In the genomic region with DNA sequence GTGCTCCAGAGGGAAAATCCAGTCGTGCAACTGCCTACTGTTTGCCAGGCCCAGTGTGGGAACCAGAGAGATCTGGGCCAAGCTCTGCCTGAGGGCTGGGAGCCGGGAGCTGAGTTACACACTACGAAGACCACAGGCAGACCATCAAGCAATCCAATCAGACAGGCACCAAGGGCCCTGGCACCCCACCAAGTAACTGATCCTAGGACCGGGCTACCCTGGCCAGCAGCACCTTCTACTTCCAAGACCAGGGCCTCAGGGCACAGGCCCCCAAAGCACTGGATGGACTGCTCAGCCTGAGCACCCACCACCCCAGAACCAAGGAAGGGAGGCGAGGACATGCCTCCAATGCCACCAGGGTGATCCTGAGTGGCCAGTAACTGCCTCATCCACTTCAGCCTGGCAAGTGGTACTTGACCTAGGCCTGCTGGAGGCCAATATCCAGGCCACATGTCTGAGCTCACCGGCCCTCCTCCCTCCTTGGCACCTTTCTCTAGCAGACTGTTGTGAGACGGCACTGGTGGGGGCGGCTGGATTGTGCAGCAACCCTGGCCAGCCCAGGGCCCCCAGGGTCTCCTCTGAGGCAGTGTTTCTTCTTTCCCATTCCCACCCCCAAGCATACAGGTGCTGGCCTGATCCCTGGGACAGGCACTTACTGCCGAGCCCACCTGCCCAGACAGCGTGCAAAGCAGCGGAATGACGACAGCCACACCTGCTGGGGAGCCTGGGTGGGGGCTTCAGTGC, we compare ENCODE assay signal across 1 cellular context.
TF ChIP-seq lines count a peak whose summit lies in the region.

No MANE protein-coding gene starts in this region.

TF ChIP-seq in HepG2, 621 proteins besides CTCF, POLR2A, EP300 and RAD21 (continued from another document):
- TF ChIP-seq, protein P1, sequence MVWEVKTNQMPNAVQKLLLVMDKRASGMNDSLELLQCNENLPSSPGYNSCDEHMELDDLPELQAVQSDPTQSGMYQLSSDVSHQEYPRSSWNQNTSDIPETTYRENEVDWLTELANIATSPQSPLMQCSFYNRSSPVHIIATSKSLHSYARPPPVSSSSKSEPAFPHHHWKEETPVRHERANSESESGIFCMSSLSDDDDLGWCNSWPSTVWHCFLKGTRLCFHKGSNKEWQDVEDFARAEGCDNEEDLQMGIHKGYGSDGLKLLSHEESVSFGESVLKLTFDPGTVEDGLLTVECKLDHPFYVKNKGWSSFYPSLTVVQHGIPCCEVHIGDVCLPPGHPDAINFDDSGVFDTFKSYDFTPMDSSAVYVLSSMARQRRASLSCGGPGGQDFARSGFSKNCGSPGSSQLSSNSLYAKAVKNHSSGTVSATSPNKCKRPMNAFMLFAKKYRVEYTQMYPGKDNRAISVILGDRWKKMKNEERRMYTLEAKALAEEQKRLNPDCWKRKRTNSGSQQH (CRISPR knock-in tag; IDR thresholded peaks at IDR 0.05; ENCODE audit: low read depth) = no peak
- TF ChIP-seq AGO2 (optimal IDR thresholded peaks at IDR 0.05; ENCODE audit: low read depth, low read length) (peak; percentile 44), KAT7 (CRISPR knock-in tag; IDR thresholded peaks at IDR 0.05; ENCODE audit: borderline replicate concordance) (no peak), CCDC6 (CRISPR knock-in tag; IDR thresholded peaks at IDR 0.05) (no peak), RBM22 (optimal IDR thresholded peaks at IDR 0.05; ENCODE audit: low read length) (peak; percentile 56), ATRX (CRISPR knock-in tag; IDR thresholded peaks at IDR 0.05; ENCODE audit: borderline replicate concordance) (no peak)
